ENCODE assay signal across 2 cellular contexts in the genomic region with DNA sequence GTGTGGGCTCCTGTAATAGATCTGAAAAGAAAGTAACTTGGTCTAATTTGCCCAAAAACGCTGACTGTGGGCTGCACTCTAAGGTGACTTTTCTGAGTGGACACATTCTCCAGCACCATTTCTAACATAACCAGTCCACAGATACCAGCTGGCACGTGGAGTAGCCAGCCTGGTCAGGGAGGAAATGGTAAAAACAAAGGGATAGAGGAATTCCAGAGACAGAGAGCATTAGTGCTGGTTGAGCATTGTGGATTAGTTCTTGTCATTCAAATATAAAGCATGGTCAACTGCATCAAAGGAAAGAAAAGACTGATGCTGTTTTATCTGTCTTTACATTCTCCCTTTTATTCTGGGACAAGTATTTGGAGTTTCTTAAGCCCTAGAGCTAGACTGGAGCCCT.
TF ChIP-seq lines count a peak whose summit lies in the region.

No MANE protein-coding gene starts in this region.

TF ChIP-seq in SK-N-SH, 30 proteins besides CTCF, POLR2A, EP300 and RAD21 (continued from another document):
- no peak for TF ChIP-seq ZBTB33 (IDR thresholded peaks at IDR 0.05; ENCODE audit: borderline replicate concordance, low read depth)
- no peak for TF ChIP-seq FOXJ3 (CRISPR knock-in tag; IDR thresholded peaks at IDR 0.05)
- no peak for TF ChIP-seq SMC3 (IDR thresholded peaks at IDR 0.05; ENCODE audit: low read depth, low read length)
- TF ChIP-seq, protein P1, sequence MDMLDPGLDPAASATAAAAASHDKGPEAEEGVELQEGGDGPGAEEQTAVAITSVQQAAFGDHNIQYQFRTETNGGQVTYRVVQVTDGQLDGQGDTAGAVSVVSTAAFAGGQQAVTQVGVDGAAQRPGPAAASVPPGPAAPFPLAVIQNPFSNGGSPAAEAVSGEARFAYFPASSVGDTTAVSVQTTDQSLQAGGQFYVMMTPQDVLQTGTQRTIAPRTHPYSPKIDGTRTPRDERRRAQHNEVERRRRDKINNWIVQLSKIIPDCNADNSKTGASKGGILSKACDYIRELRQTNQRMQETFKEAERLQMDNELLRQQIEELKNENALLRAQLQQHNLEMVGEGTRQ (IDR thresholded peaks at IDR 0.05; ENCODE audit: borderline replicate concordance, low read depth, low read length), result no peak

TF ChIP-seq in SK-N-SH treated with all-trans-retinoic acid at 6 μM for 48 hours, 23 proteins besides CTCF, POLR2A, EP300 and RAD21 (continued from another document):
- TF ChIP-seq PPARA (CRISPR knock-in tag; IDR thresholded peaks at IDR 0.05; ENCODE audit: borderline replicate concordance), result no peak
- no peak for TF ChIP-seq GLIS3 (CRISPR knock-in tag; IDR thresholded peaks at IDR 0.05)
- no peak for TF ChIP-seq TOX (CRISPR knock-in tag; IDR thresholded peaks at IDR 0.05; ENCODE audit: borderline replicate concordance)
- no peak for TF ChIP-seq TSHZ2 (CRISPR knock-in tag; IDR thresholded peaks at IDR 0.05)
- no peak for TF ChIP-seq ZNF70 (CRISPR knock-in tag; IDR thresholded peaks at IDR 0.05)
